ENCODE assay signal across 8 cellular contexts in genomic region chr14:88825078-88825458, GRCh38. TPM values are rescaled to one million over a fixed set of nuclear protein-coding genes. Genes with fewer than 3 reads are reported as not detected.
DNase-seq lines count a peak whose midpoint lies in the region; ATAC-seq and TF ChIP-seq lines count a peak whose summit lies in the region.

No MANE protein-coding gene starts in this region.

- H3K27me3 ChIP-seq in esophagus squamous epithelium, result no peaks in the 10 kb centered on the region
- no peaks in the 10 kb centered on the region for H3K27me3 ChIP-seq in prostate gland (replicated peaks; ENCODE audit: insufficient read depth)

- intact Hi-C loops in esophagus squamous epithelium (cut with DNase I), result no loop called here
- intact Hi-C loops in prostate gland (cut with DNase I), result no loop called here
- intact Hi-C loops in posterior vena cava (cut with DNase I), result no loop called here
- intact Hi-C loops in sciatic nerve (cut with DNase I), result no loop called here

- 0 to 5% methylated on average over 5 of the region's 5 CpGs for WGBS in esophagus squamous epithelium, 2 donors
- WGBS in prostate gland, result 5% methylated on average over 5 of the region's 5 CpGs

- TF ChIP-seq CTCF in esophagus squamous epithelium (IDR thresholded peaks at IDR 0.05) (no peak), prostate gland (IDR thresholded peaks at IDR 0.05) (no peak)

- peak overlapping the region; percentile 99 for H3K4me3 ChIP-seq in SK-N-MC
- peak overlapping the region; percentile 67 to 88 (median 80) for H3K4me3 ChIP-seq in esophagus squamous epithelium
- peak overlapping the region; percentile 67 to 68 for H3K4me3 ChIP-seq in prostate gland

- H3K27ac ChIP-seq in SK-N-MC (no peak overlapping the region), esophagus squamous epithelium (peak overlapping the region; percentile 82 to 88 (median 85)), prostate gland (peak overlapping the region; percentile 82 to 86)

- H3K9me3 ChIP-seq in SK-N-MC (ENCODE audit: low read depth, low read length) (no peaks in the 10 kb centered on the region), esophagus squamous epithelium (no peaks in the 10 kb centered on the region), prostate gland (no peaks in the 10 kb centered on the region)

- DNase-seq in DMS 273 (lab: John Stamatoyannopoulos, UW; ENCODE audit: unreplicated experiment) (peak; percentile 53), DMS 273 treated with DMSO at 0.1 percent for 48 hours (lab: John Stamatoyannopoulos, UW) (no peak), SK-N-MC (ENCODE audit: low read depth, low spot score) (no peak), esophagus squamous epithelium (lab: John Stamatoyannopoulos, UW) (no peak), prostate gland (ENCODE audit: low spot score) (no peak), posterior vena cava (ENCODE audit: low spot score) (no peak), sciatic nerve (ENCODE audit: low spot score) (no peak)

- H3K4me1 ChIP-seq in esophagus squamous epithelium (peaks cover 5 to 26% (median 7%) of the 10 kb centered on the region in 3 donors), prostate gland (replicated peaks) (no peaks in the 10 kb centered on the region)

- TF ChIP-seq POLR2A in esophagus squamous epithelium (IDR thresholded peaks at IDR 0.05) (no peak), prostate gland (IDR thresholded peaks at IDR 0.05) (no peak)

- H3K36me3 ChIP-seq in SK-N-MC (ENCODE audit: insufficient read depth, low read length) (no peaks in the 10 kb centered on the region), esophagus squamous epithelium (no peaks in the 10 kb centered on the region), prostate gland (no peaks in the 10 kb centered on the region)

- ATAC-seq in GM18861 (IDR thresholded peaks at IDR 0.05; ENCODE audit: unreplicated experiment) (no peak), sciatic nerve (no peak)

- peak overlapping the region; percentile 95 for H3K9ac ChIP-seq in SK-N-MC (ENCODE audit: insufficient read length)

RNA-seq across cellular contexts. Expression of gene TTC8, which starts 0.6 kb away (rescaled TPM):
- total RNA-seq in esophagus squamous epithelium (10 to 100 TPM; 13.0 to 17.2 (median 15.8) TPM), prostate gland (100 to 1,000 TPM in 1 of 2 donors, 10 to 100 TPM in 1; 34.8 to 115 TPM), posterior vena cava (10 to 100 TPM; 17.0 to 26.8 TPM), sciatic nerve (28.1 TPM)

RNA-seq across cellular contexts. Expression of gene EML5, which starts 32.3 kb away (rescaled TPM):
- total RNA-seq in esophagus squamous epithelium, result 1 to 10 TPM in 3 of 4 donors, under 1 TPM in 1; 0.82 to 1.6 (median 1.3) TPM
- 10 to 100 TPM in 1 of 2 donors, 1 to 10 TPM in 1; 8.3 to 17.2 TPM for total RNA-seq in prostate gland
- 1 to 10 TPM; 1.1 to 1.4 TPM for total RNA-seq in posterior vena cava
- 2.1 TPM for total RNA-seq in sciatic nerve
